In genomic region chrX:49106930-49107329, GRCh38 we compare ENCODE assay signal across 8 cellular contexts. TPM values are rescaled to one million over a fixed set of nuclear protein-coding genes. Genes with fewer than 3 reads are reported as not detected.
DNase-seq lines count a peak whose midpoint lies in the region; ATAC-seq and TF ChIP-seq lines count a peak whose summit lies in the region.

No MANE protein-coding gene starts in this region.

- H3K27ac ChIP-seq in HCT116 (ENCODE audit: low read depth, low read length) (no peak overlapping the region), WERI-Rb-1 (no peak overlapping the region), right atrium auricular region (no peak overlapping the region), ovary (no peak overlapping the region)

- CTCF ChIA-PET in HCT116 (lab: Charles Lee) = interaction anchor here (0.7 kb wide), 1 partner anchor 83 kb away, joined by 3 read pairs; no protein-coding TSS in a partner anchor

- H3K9ac ChIP-seq in HCT116 (ENCODE audit: low read length) = no peak overlapping the region

- BruUV-seq in HCT116 (replicated peaks; lab: Mats Ljungman, UMichigan) = no TSS peak

- no peaks in the 10 kb centered on the region for H3K9me2 ChIP-seq in HCT116 (ENCODE audit: insufficient read depth)

- intact Hi-C loops in HCT116 (cut with micrococcal nuclease) (no loop called here), ovary (cut with DNase I) (no loop called here)

- TF ChIP-seq CTCF in HCT116 (IDR thresholded peaks at IDR 0.05 in 2 of 3, conservative IDR thresholded peaks at IDR 0.05 in 1 of 3; ENCODE audit: borderline replicate concordance in 1 of 3, insufficient read depth in 1 of 3, low read depth in 2 of 3, low read length in 2 of 3) (peak in 2 of 3 experiments; percentile 44 to 60; a peak in 4 of 6 replicates), WERI-Rb-1 (IDR thresholded peaks at IDR 0.05; ENCODE audit: low read depth, low read length) (peak; percentile 78), right atrium auricular region (IDR thresholded peaks at IDR 0.05) (peak in 1 of 2 donors; percentile 49), ovary (IDR thresholded peaks at IDR 0.05) (no peak)

- DNase-seq in COLO668 (lab: John Stamatoyannopoulos, UW; ENCODE audit: unreplicated experiment) (peak; percentile 17), HCT116 (ENCODE audit: low read depth, low spot score) (no peak), WERI-Rb-1 (peak; percentile 40), right atrium auricular region (ENCODE audit: low spot score) (peak; percentile 58), stromal cell of bone marrow (ENCODE audit: low read depth) (peak; percentile 12), ovary (no peak)
- DNase-seq in stimulated activated CD4-positive, alpha-beta T cell treated with anti-CD3 and anti-CD28 coated beads, Interleukin-4, amount 100 ng/mL, for 4 hours = no peak

- POLR2A ChIA-PET in HCT116 (lab: Charles Lee) = no interaction called here

- WGBS in ovary, 3 donors = 37 to 46% (median 43%) methylated on average over 7 of the region's 7 CpGs

- ATAC-seq in HCT116 (peak; percentile 91), GM18858 (IDR thresholded peaks at IDR 0.05; ENCODE audit: unreplicated experiment) (no peak)

- peaks cover 0 to 1% of the 10 kb centered on the region in 2 experiments; a peak in 1 of 4 replicates for H3K4me1 ChIP-seq in HCT116 (ENCODE audit: control insufficient read depth in 1 of 2, insufficient read depth in 2 of 2, low read length in 2 of 2)
- no peaks in the 10 kb centered on the region for H3K4me1 ChIP-seq in right atrium auricular region
- H3K4me1 ChIP-seq in ovary (ENCODE audit: insufficient read depth) = no peaks in the 10 kb centered on the region

- H3K4me2 ChIP-seq in HCT116 (ENCODE audit: low read length) = no peak overlapping the region

- no peak overlapping the region for H2AFZ ChIP-seq in HCT116 (ENCODE audit: low read depth, low read length, poor library complexity, severe bottlenecking)

- RAD21 ChIA-PET in HCT116 (lab: Charles Lee; ENCODE audit: low non-redundant PET in 1 of 2, low total read pairs in 2 of 2, uncharacterized antibody in 2 of 2, unreplicated experiment in 2 of 2) = no interaction called here

- H3K36me3 ChIP-seq in HCT116 (ENCODE audit: control insufficient read depth in 1 of 2, insufficient read depth in 2 of 2, low read length in 2 of 2) (no peaks in the 10 kb centered on the region; a peak in 1 of 4 replicates), WERI-Rb-1 (peaks cover 7% of the 10 kb centered on the region; the same call in 1 of the 2 replicates), right atrium auricular region (no peaks in the 10 kb centered on the region), ovary (no peaks in the 10 kb centered on the region)

- no peak for TF ChIP-seq EP300 in ovary (IDR thresholded peaks at IDR 0.05)

- no peak for TF ChIP-seq RAD21 in HCT116 (IDR thresholded peaks at IDR 0.05; ENCODE audit: low read depth)

- no peaks in the 10 kb centered on the region for H4K20me1 ChIP-seq in HCT116 (ENCODE audit: insufficient read depth)

- no peak overlapping the region for H3K4me3 ChIP-seq in HCT116 (replicated peaks in 1 of 2; ENCODE audit: low read depth in 1 of 2, low read length in 2 of 2)
- H3K4me3 ChIP-seq in WERI-Rb-1 (ENCODE audit: low read depth, low read length) = no peak overlapping the region
- H3K4me3 ChIP-seq in right atrium auricular region = no peak overlapping the region
- no peak overlapping the region for H3K4me3 ChIP-seq in ovary

- H3K27me3 ChIP-seq in HCT116 (ENCODE audit: insufficient read depth, low read length) (no peaks in the 10 kb centered on the region), WERI-Rb-1 (ENCODE audit: insufficient read depth, low read depth, severe bottlenecking) (no peaks in the 10 kb centered on the region), right atrium auricular region (no peaks in the 10 kb centered on the region), ovary (no peaks in the 10 kb centered on the region)

- no peak for TF ChIP-seq POLR2A in HCT116 (IDR thresholded peaks at IDR 0.05; ENCODE audit: borderline replicate concordance, extremely low read depth, insufficient read depth, insufficient read length)
- TF ChIP-seq POLR2A in ovary (IDR thresholded peaks at IDR 0.05) = no peak

- no peaks in the 10 kb centered on the region for H3K9me3 ChIP-seq in HCT116 (ENCODE audit: control insufficient read depth in 1 of 2, insufficient read depth in 1 of 2, low read depth in 1 of 2, low read length in 2 of 2)
- H3K9me3 ChIP-seq in WERI-Rb-1 (ENCODE audit: severe bottlenecking) = no peaks in the 10 kb centered on the region
- H3K9me3 ChIP-seq in right atrium auricular region = no peaks in the 10 kb centered on the region
- H3K9me3 ChIP-seq in ovary = no peaks in the 10 kb centered on the region

- H3K79me2 ChIP-seq in HCT116 (ENCODE audit: insufficient read depth, low read length) = no peaks in the 10 kb centered on the region

TF ChIP-seq in HCT116, 20 proteins besides CTCF, POLR2A, EP300 and RAD21 (continues in another document):
- no peak for TF ChIP-seq ZBTB33 (IDR thresholded peaks at IDR 0.05; ENCODE audit: extremely low read depth, insufficient replicate concordance, low read length)
- TF ChIP-seq ZFX (IDR thresholded peaks at IDR 0.05) = no peak
- TF ChIP-seq, protein P1, sequence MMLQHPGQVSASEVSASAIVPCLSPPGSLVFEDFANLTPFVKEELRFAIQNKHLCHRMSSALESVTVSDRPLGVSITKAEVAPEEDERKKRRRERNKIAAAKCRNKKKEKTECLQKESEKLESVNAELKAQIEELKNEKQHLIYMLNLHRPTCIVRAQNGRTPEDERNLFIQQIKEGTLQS (IDR thresholded peaks at IDR 0.05) = no peak
- TF ChIP-seq EZH2 (IDR thresholded peaks at IDR 0.05) = no peak
- TF ChIP-seq CBX3 (IDR thresholded peaks at IDR 0.05; ENCODE audit: low read depth) = no peak
- TF ChIP-seq CEBPB (IDR thresholded peaks at IDR 0.05; ENCODE audit: low read depth) = no peak
- no peak for TF ChIP-seq EZH2phosphoT487 (IDR thresholded peaks at IDR 0.05; ENCODE audit: borderline replicate concordance)
- TF ChIP-seq ELF1 (IDR thresholded peaks at IDR 0.05; ENCODE audit: borderline replicate concordance, low read depth) = no peak
- no peak for TF ChIP-seq EGR1 (IDR thresholded peaks at IDR 0.05; ENCODE audit: low read depth)
- no peak for TF ChIP-seq SRF (IDR thresholded peaks at IDR 0.05; ENCODE audit: low read depth)
- no peak for TF ChIP-seq YY1 (IDR thresholded peaks at IDR 0.05; ENCODE audit: extremely low read depth, insufficient replicate concordance, low read depth, low read length)
- no peak for TF ChIP-seq ZNF274 (IDR thresholded peaks at IDR 0.05; ENCODE audit: low read depth, low read length)
- no peak for TF ChIP-seq MAX (IDR thresholded peaks at IDR 0.05)
- no peak for TF ChIP-seq POLR2AphosphoS5 (IDR thresholded peaks at IDR 0.05; ENCODE audit: low read depth, low read length)
- TF ChIP-seq SP1 (IDR thresholded peaks at IDR 0.05; ENCODE audit: low read depth) = no peak
- no peak for TF ChIP-seq SIN3A (IDR thresholded peaks at IDR 0.05; ENCODE audit: low read depth)
- no peak for TF ChIP-seq FOSL1 (IDR thresholded peaks at IDR 0.05; ENCODE audit: low read depth)
- TF ChIP-seq JUND (IDR thresholded peaks at IDR 0.05) = no peak
- TF ChIP-seq TCF7L2 (IDR thresholded peaks at IDR 0.05; ENCODE audit: borderline replicate concordance, extremely low read depth, insufficient read depth, insufficient read length) = no peak

RNA-seq across cellular contexts. Expression of gene GPKOW, which starts 16.6 kb away (rescaled TPM):
- 21.7 TPM for total RNA-seq in HCT116 (2021; ENCODE audit: unreplicated experiment)
- polyA plus RNA-seq in HCT116 (2012) = 22.3 and 26.1 TPM in 2 replicates
- total RNA-seq in right atrium auricular region = 10 to 100 TPM; 17.7 to 26.1 TPM
- 10 to 100 TPM; 17.2 to 25.5 (median 20.9) TPM for total RNA-seq in ovary
- 10 to 100 TPM; 13.7 to 18.3 TPM for polyA plus RNA-seq in ovary

RNA-seq across cellular contexts. Expression of gene WDR45, which starts 27.2 kb away (rescaled TPM):
- total RNA-seq in HCT116 (2021; ENCODE audit: unreplicated experiment) = 41.7 TPM
- 54.2 and 54.4 TPM in 2 replicates for polyA plus RNA-seq in HCT116 (2012)
- 100 to 1,000 TPM in 1 of 2 donors, 10 to 100 TPM in 1; 78.3 to 117 TPM for total RNA-seq in right atrium auricular region
- 10 to 100 TPM; 55.3 to 89.7 (median 76.5) TPM for total RNA-seq in ovary
- polyA plus RNA-seq in ovary = 10 to 100 TPM; 56.1 to 80.4 TPM

RNA-seq across cellular contexts. Expression of gene PRAF2, which starts 33.1 kb away (rescaled TPM):
- total RNA-seq in HCT116 (2021; ENCODE audit: unreplicated experiment) = 18.8 TPM
- polyA plus RNA-seq in HCT116 (2012) = 21.7 and 26.3 TPM in 2 replicates
- 10 to 100 TPM; 11.5 to 29.7 TPM for total RNA-seq in right atrium auricular region
- total RNA-seq in ovary = 10 to 100 TPM; 14.4 to 54.0 (median 29.3) TPM
- 10 to 100 TPM; 29.1 to 51.2 TPM for polyA plus RNA-seq in ovary

RNA-seq across cellular contexts. Expression of gene CCDC120, which starts 48.1 kb away (rescaled TPM):
- total RNA-seq in HCT116 (2021; ENCODE audit: unreplicated experiment) (13.5 TPM), right atrium auricular region (1 to 10 TPM; 1.3 to 2.2 TPM), ovary (10 to 100 TPM in 3 of 7 donors, 1 to 10 TPM in 4; 3.3 to 11.2 (median 9.9) TPM)
- 8.9 and 9.0 TPM in 2 replicates for polyA plus RNA-seq in HCT116 (2012)
- 1 to 10 TPM; 3.8 to 4.6 TPM for polyA plus RNA-seq in ovary

RNA-seq across cellular contexts. Expression of gene MAGIX, which starts 55.6 kb away (rescaled TPM):
- total RNA-seq in HCT116 (2021; ENCODE audit: unreplicated experiment) = 2.6 TPM
- polyA plus RNA-seq in HCT116 (2012) = 0.62 and 1.1 TPM in 2 replicates
- total RNA-seq in right atrium auricular region = 10 to 100 TPM; 18.9 to 23.4 TPM
- total RNA-seq in ovary = 10 to 100 TPM in 1 of 7 donors, 1 to 10 TPM in 6; 1.3 to 22.5 (median 2.0) TPM
- under 1 TPM; 0.32 to 0.82 TPM for polyA plus RNA-seq in ovary

Comparison
In these comparisons a context has a peak if more than half of its experiments do, and no peak if none do; other contexts are left out.
1. DNase-seq: peak in COLO668 (single experiment), WERI-Rb-1 (single experiment), right atrium auricular region (single experiment) and stromal cell of bone marrow (single experiment); none in HCT116 (single experiment), stimulated activated CD4-positive, alpha-beta T cell treated with anti-CD3 and anti-CD28 coated beads, Interleukin-4, amount 100 ng/mL, for 4 hours (0 of 2) and ovary (0 of 5).
2. CTCF ChIP-seq: peak in HCT116 (2 of 3) and WERI-Rb-1 (single experiment); none in ovary (0 of 3).